In the genomic region with DNA sequence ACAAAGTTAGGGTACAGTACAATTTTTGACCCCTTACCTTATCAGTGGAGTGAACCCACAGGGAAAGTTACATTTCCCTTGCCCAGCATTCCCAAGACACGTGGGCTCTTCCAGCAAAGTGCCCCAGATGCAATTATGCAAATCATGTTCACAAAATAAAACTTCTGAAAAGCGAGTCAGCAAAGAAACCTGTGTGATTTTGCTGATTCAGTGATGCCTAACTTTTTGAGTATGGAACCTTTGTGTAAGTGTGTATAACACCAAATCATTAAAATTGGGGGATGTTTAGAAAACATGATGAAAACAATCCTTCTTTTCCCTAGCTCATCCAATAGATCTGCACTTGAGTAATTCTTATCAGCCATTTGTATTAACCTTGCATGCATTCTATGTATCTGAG, we compare ENCODE assay signal across 18 cellular contexts. TPM values are rescaled to one million over a fixed set of nuclear protein-coding genes. Genes with fewer than 3 reads are reported as not detected.
A peak's percentile ranks its signal among the peaks of the same experiment; 100 is the strongest.
DNase-seq lines count a peak whose midpoint lies in the region; ATAC-seq, FAIRE-seq and TF ChIP-seq lines count a peak whose summit lies in the region.
"Had no signal": no experiment of that assay in that cellular context is flagged by ENCODE, and none has a peak within 500 bp of the region (broad histone marks: within the 10 kb centered on the region; RNA-seq: fewer than 3 reads in every experiment).

No MANE protein-coding gene starts in this region.

- POLR2A ChIA-PET in A549 (lab: Yijun Ruan, JAX) = no interaction called here
- POLR2A ChIA-PET in K562 (lab: Yijun Ruan, JAX) = no interaction called here

- ATAC-seq in A549 = no peak
- ATAC-seq in GM23338 = no peak
- ATAC-seq in K562 = no peak
- no peak for ATAC-seq in activated naive CD8-positive, alpha-beta T cell treated with anti-CD3 and anti-CD28 coated beads, Interleukin-2, amount 50 U/mL, for 24 hours
- ATAC-seq: HCT116 had no signal

- peaks cover 4% of the 10 kb centered on the region for H3K27me3 Mint-ChIP-seq in GM23338 (ENCODE audit: insufficient read depth, low read depth, poor library complexity)
- H3K27me3 Mint-ChIP-seq in activated naive CD8-positive, alpha-beta T cell treated with anti-CD3 and anti-CD28 coated beads, Interleukin-2, amount 50 U/mL, for 24 hours = peaks cover 3% of the 10 kb centered on the region

- no peaks in the 10 kb centered on the region for H3K4me1 Mint-ChIP-seq in GM23338
- no peaks in the 10 kb centered on the region for H3K4me1 Mint-ChIP-seq in activated naive CD8-positive, alpha-beta T cell treated with anti-CD3 and anti-CD28 coated beads, Interleukin-2, amount 50 U/mL, for 24 hours
- H3K4me1 Mint-ChIP-seq: CD4-positive, alpha-beta memory T cell; H9 had no signal

- FAIRE-seq in A549 (lab: Jason Lieb, UNC) = no peak
- no peak for FAIRE-seq in K562 (lab: Jason Lieb, UNC)
- FAIRE-seq: G401.6, GM12892, H1 had no signal

- peaks cover 15% of the 10 kb centered on the region for H3K36me3 Mint-ChIP-seq in GM23338 (ENCODE audit: low read depth)
- no peaks in the 10 kb centered on the region for H3K36me3 Mint-ChIP-seq in activated naive CD8-positive, alpha-beta T cell treated with anti-CD3 and anti-CD28 coated beads, Interleukin-2, amount 50 U/mL, for 24 hours (ENCODE audit: low read depth)
- H3K36me3 Mint-ChIP-seq: CD4-positive, alpha-beta memory T cell had no signal

- no peak overlapping the region for H3K9ac ChIP-seq in K562 (ENCODE audit: insufficient read depth in 1 of 2, low read depth in 2 of 2, low read length in 2 of 2)

- 72% methylated on average over 2 of the region's 2 CpGs for WGBS in A549 (ENCODE audit: missing lambda C conversion rate)
- 3% methylated on average over 2 of the region's 2 CpGs for WGBS in K562 (ENCODE audit: insufficient coverage, low coverage, missing lambda C conversion rate)
- WGBS in transverse colon (ENCODE audit: low coverage in 1 of 2), 2 donors = 73 to 78% methylated on average over 1 to 2 of the region's 2 CpGs

- H3K36me3 ChIP-seq in GM23338 (ENCODE audit: insufficient read depth) = 0 out of 2 replicates have a peak, but pooled peaks cover 3% of the 10 kb centered on the region
- no peaks in the 10 kb centered on the region for H3K36me3 ChIP-seq in K562 (ENCODE audit: control insufficient read depth, insufficient read depth, low read length)
- no peaks in the 10 kb centered on the region for H3K36me3 ChIP-seq in transverse colon
- H3K36me3 ChIP-seq in H7 (replicated peaks; ENCODE audit: control insufficient read depth, insufficient read depth, low read length) = no peaks in the 10 kb centered on the region

- TF ChIP-seq CTCF in A549 (IDR thresholded peaks at IDR 0.05) = no peak
- no peak for TF ChIP-seq CTCF in GM23338 (conservative IDR thresholded peaks at IDR 0.05; ENCODE audit: low read depth in 2 of 2)
- TF ChIP-seq CTCF in K562 (IDR thresholded peaks at IDR 0.05 in 2 of 3, conservative IDR thresholded peaks at IDR 0.05 in 1 of 3; ENCODE audit: insufficient read depth in 2 of 3, low read depth in 1 of 3, low read length in 3 of 3) = no peak
- TF ChIP-seq CTCF in transverse colon (IDR thresholded peaks at IDR 0.05) = no peak

- no peak for TF ChIP-seq RAD21 in A549 (conservative IDR thresholded peaks at IDR 0.05 in 1 of 2, IDR thresholded peaks at IDR 0.05 in 1 of 2)
- TF ChIP-seq RAD21 in K562 (CRISPR knock-in tag; conservative IDR thresholded peaks at IDR 0.05 in 1 of 2, IDR thresholded peaks at IDR 0.05 in 1 of 2) = no peak

- intact Hi-C loops in K562 (cut with micrococcal nuclease) = no loop called here
- intact Hi-C loops in transverse colon (cut with DNase I; ENCODE audit: low total_unique reads) = no loop called here

- H3K27ac ChIP-seq in A549 (no peak overlapping the region), GM23338 (ENCODE audit: low read depth) (no peak overlapping the region), K562 (ENCODE audit: extremely low read depth, low read depth, low read length) (no peak overlapping the region), transverse colon (peak overlapping the region in 3 of 4 donors; percentile 21 to 68 (median 35))

- TF ChIP-seq POLR2A in A549 (IDR thresholded peaks at IDR 0.05; ENCODE audit: low read length) (no peak), K562 (conservative IDR thresholded peaks at IDR 0.05) (no peak), transverse colon (IDR thresholded peaks at IDR 0.05) (no peak)

- H3K9me3 ChIP-seq in A549 (peaks cover 8% of the 10 kb centered on the region; the same call in 1 of the 3 replicates), K562 (replicated peaks; ENCODE audit: control insufficient read depth, insufficient read depth, low read depth, low read length) (no peaks in the 10 kb centered on the region), transverse colon (no peaks in the 10 kb centered on the region)

- no peak for TF ChIP-seq EP300 in A549 (IDR thresholded peaks at IDR 0.05)
- TF ChIP-seq EP300 in K562 (IDR thresholded peaks at IDR 0.05; ENCODE audit: low read length) = no peak
- no peak for TF ChIP-seq EP300 in transverse colon (IDR thresholded peaks at IDR 0.05; ENCODE audit: low read depth)

- H3F3A ChIP-seq in GM23338 (replicated peaks; ENCODE audit: low read depth) = no peaks in the 10 kb centered on the region

- no peaks in the 10 kb centered on the region for H3K27me3 ChIP-seq in GM23338 (ENCODE audit: insufficient read depth)
- no peaks in the 10 kb centered on the region for H3K27me3 ChIP-seq in K562 (ENCODE audit: control insufficient read depth in 2 of 2, insufficient read depth in 2 of 2, low read length in 2 of 2)
- no peaks in the 10 kb centered on the region for H3K27me3 ChIP-seq in transverse colon
- H3K27me3 ChIP-seq in H7 (ENCODE audit: control insufficient read depth, insufficient read depth, low read length) = no peaks in the 10 kb centered on the region

- CTCF ChIA-PET in A549 (lab: Yijun Ruan, JAX) = interaction anchor here (1.1 to 2.0 kb wide), 2 partner anchors 12 to 52 kb away, joined by 3 to 7 read pairs; no protein-coding TSS in a partner anchor
- CTCF ChIA-PET in K562 (lab: Yijun Ruan, JAX; ENCODE audit: low intra/inter-chr PET ratio) = no interaction called here

- no peak overlapping the region for H3K4me3 Mint-ChIP-seq in GM23338
- H3K4me3 Mint-ChIP-seq in activated naive CD8-positive, alpha-beta T cell treated with anti-CD3 and anti-CD28 coated beads, Interleukin-2, amount 50 U/mL, for 24 hours = no peak overlapping the region
- H3K4me3 Mint-ChIP-seq: CD4-positive, alpha-beta memory T cell; H9 had no signal

- peaks cover 22% of the 10 kb centered on the region for H3K9me3 Mint-ChIP-seq in GM23338
- H3K9me3 Mint-ChIP-seq in activated naive CD8-positive, alpha-beta T cell treated with anti-CD3 and anti-CD28 coated beads, Interleukin-2, amount 50 U/mL, for 24 hours = peaks cover 9% of the 10 kb centered on the region

- no peaks in the 10 kb centered on the region for H3K9me2 ChIP-seq in GM23338 (ENCODE audit: insufficient read depth)

- H3K4me1 ChIP-seq in A549 (no peaks in the 10 kb centered on the region), GM23338 (ENCODE audit: insufficient read depth) (no peaks in the 10 kb centered on the region), K562 (replicated peaks in 1 of 2; ENCODE audit: control insufficient read depth in 2 of 2, insufficient read depth in 2 of 2, low read length in 2 of 2) (no peaks in the 10 kb centered on the region), transverse colon (peaks cover 3 to 37% (median 13%) of the 10 kb centered on the region in 4 donors)

- H3K79me2 ChIP-seq in GM23338 (replicated peaks; ENCODE audit: insufficient read depth) (no peaks in the 10 kb centered on the region), K562 (ENCODE audit: control insufficient read depth, insufficient read depth, low read length) (no peaks in the 10 kb centered on the region)

- H3K9me1 ChIP-seq in K562 (ENCODE audit: control insufficient read depth, insufficient read depth, low read length) = no peaks in the 10 kb centered on the region

- no peak for DNase-seq in A549 (ENCODE audit: low read depth in 1 of 2, low spot score in 1 of 2)
- DNase-seq in GM23338 (ENCODE audit: low spot score) = no peak
- no peak for DNase-seq in K562 (ENCODE audit: extremely low read depth in 1 of 4, low spot score in 3 of 4)
- DNase-seq in transverse colon = no peak
- DNase-seq in activated naive CD4-positive, alpha-beta T cell (lab: John Stamatoyannopoulos, UW) = no peak
- no peak for DNase-seq in activated naive CD8-positive, alpha-beta T cell treated with anti-CD3 and anti-CD28 coated beads, Interleukin-2, amount 50 U/mL, for 24 hours
- no peak for DNase-seq in H7
- DNase-seq: 8988T; C1 segment of cervical spinal cord; CD4-positive, alpha-beta memory T cell; COR-L47; DMS153; DND-41; H9 had no signal

- H4K20me1 ChIP-seq in GM23338 (replicated peaks; ENCODE audit: insufficient read depth) (no peaks in the 10 kb centered on the region), K562 (replicated peaks; ENCODE audit: control insufficient read depth, insufficient read depth, low read length) (no peaks in the 10 kb centered on the region)

- H2AFZ ChIP-seq in GM23338 = 0 out of 2 replicates have a peak overlapping the region, but pooled peaks have one; percentile 43
- no peak overlapping the region for H2AFZ ChIP-seq in K562 (ENCODE audit: low read depth, low read length)

- H3K4me2 ChIP-seq in A549 (no peak overlapping the region), GM23338 (no peak overlapping the region), K562 (ENCODE audit: insufficient read depth, low read length) (no peak overlapping the region)

- H3K4me3 ChIP-seq in A549 (no peak overlapping the region), GM23338 (no peak overlapping the region), K562 (no peak overlapping the region), transverse colon (no peak overlapping the region), H7 (ENCODE audit: insufficient read depth, low read depth, low read length) (no peak overlapping the region)

- no TSS peak for BruUV-seq in K562 (replicated peaks; lab: Mats Ljungman, UMichigan)

- in situ Hi-C loops in K562 (cut with MboI) = no loop called here
- in situ Hi-C loops in transverse colon (cut with MboI; ENCODE audit: low pct_ligation_motif_present in 1 of 4, low pct_unique_long_range_greater_than_20kb in 1 of 4, low sequenced_read_pairs in 3 of 4) = no loop called here

- no peak overlapping the region for H3K27ac Mint-ChIP-seq in GM23338
- no peak overlapping the region for H3K27ac Mint-ChIP-seq in activated naive CD8-positive, alpha-beta T cell treated with anti-CD3 and anti-CD28 coated beads, Interleukin-2, amount 50 U/mL, for 24 hours
- H3K27ac Mint-ChIP-seq: CD4-positive, alpha-beta memory T cell had no signal

RNA-seq across cellular contexts. Expression of gene SH3RF2, which starts 52.6 kb away (rescaled TPM):
- 6.0 and 6.9 TPM in 2 replicates for polyA plus RNA-seq in A549 (2011; rRNA removed)
- polyA plus RNA-seq in A549 (2012; cell fraction: cytosol; rRNA removed) = 4.0 and 4.1 TPM in 2 replicates
- 9.6 and 11.8 TPM in 2 replicates for polyA plus RNA-seq in A549 (2012; cell fraction: nucleus; rRNA removed)
- 3.9 to 4.1 TPM (median 4.1 TPM) in 3 replicates for polyA plus RNA-seq in A549 (2017; fragmentation: RNase III; extraction: RNeasy Plus Mini Kit Qiagen cat#74134 plus additional on column Dnase treatment)
- polyA minus RNA-seq in A549 (2011; rRNA and poly(A)+ RNA removed) = 11.5 and 13.2 TPM in 2 replicates
- total RNA-seq in GM23338 (2014; rRNA removed; shearing (Covaris generic)) = 1.1 and 2.4 TPM in 2 replicates
- 0.80 and 1.7 TPM in 2 replicates for polyA plus RNA-seq in GM23338 (2016; fragmentation: Nextera tagmentation; extraction: Ambion mirVana)
- total RNA-seq in K562 (2011; cell fraction: chromatin; rRNA removed; ENCODE audit: low replicate concordance) = not detected in 2 replicates
- not detected in 2 replicates for total RNA-seq in K562 (2011; cell fraction: nucleolus; rRNA removed)
- total RNA-seq in K562 (2011; cell fraction: nucleoplasm; rRNA removed) = not detected in 2 replicates
- not detected in 2 replicates for total RNA-seq in K562 (2014; rRNA removed)
- not detected in 2 replicates for total RNA-seq in K562 (2014; rRNA removed; fragmentation: Illumina TruSeq; extraction: Trizol)
- not detected in 2 replicates for total RNA-seq in K562 (2015; rRNA removed; fragmentation: Illumina TruSeq; extraction: Trizol)
- 0.07 TPM in 1 of 2 replicates, not detected in the other for total RNA-seq in K562 (2021)
- not detected in 2 replicates for polyA plus RNA-seq in K562 (2011; rRNA removed)
- 0.09 TPM in 1 of 2 replicates, not detected in the other for polyA plus RNA-seq in K562 (2011; cell fraction: cytosol; rRNA removed)
- polyA plus RNA-seq in K562 (2011; cell fraction: nucleus; rRNA removed) = 0.09 TPM in 1 of 2 replicates, not detected in the other
- 0.14 TPM in 1 of 2 replicates, not detected in the other for polyA plus RNA-seq in K562 (2012)
- not detected in 2 replicates for polyA plus RNA-seq in K562 (2014; fragmentation: Illumina TruSeq; extraction: Trizol)
- not detected for polyA plus RNA-seq in K562 (2014; fragmentation: Nextera tagmentation; extraction: Ambion mirVana)
- polyA plus RNA-seq in K562 (2014; rRNA removed) = 0.05 and 0.50 TPM in 2 replicates
- 0.09 TPM in 1 of 2 replicates, not detected in the other for polyA minus RNA-seq in K562 (2011; rRNA and poly(A)+ RNA removed)
- 0.64 and 0.76 TPM in 2 replicates for polyA minus RNA-seq in K562 (2011; cell fraction: cytosol; rRNA and poly(A)+ RNA removed)
- 0.13 TPM in 1 of 2 replicates, not detected in the other for polyA minus RNA-seq in K562 (2011; cell fraction: nucleus; rRNA and poly(A)+ RNA removed)
- total RNA-seq in transverse colon = 100 to 1,000 TPM in 2 of 4 donors, 10 to 100 TPM in 2; 67.9 to 172 (median 96.3) TPM
- 0.89 and 1.7 TPM in 2 replicates for total RNA-seq in H7 (2014; rRNA removed; shearing (Covaris generic))
- total RNA-seq: CD4-positive, alpha-beta memory T cell had no signal
- polyA plus RNA-seq: CD4-positive, alpha-beta memory T cell had no signal

Comparison
In these comparisons a context has a peak if more than half of its experiments do, and no peak if none do; other contexts are left out.
1. H3K27ac ChIP-seq: peak in transverse colon (3 of 4); none in A549 (0 of 2), GM23338 (single experiment) and K562 (single experiment).
2. RNA of gene SH3RF2, which starts 52.6 kb away (total RNA-seq): 67.9 to 172 TPM in transverse colon; 1.1 to 2.4 TPM in GM23338, 0.89 to 1.7 TPM in H7 and 0.07 TPM in K562; every median in the first group is over 10 times any median in the second.
3. Of the 35 proteins assayed by ChIP-seq in both K562 and A549: peak only in K562: none; only in A549: MAFK; in both: none; in neither: 34.